1 cellular context compared by ENCODE assay signal in genomic region chr4:151922811-151923210, GRCh38.
TF ChIP-seq lines count a peak whose summit lies in the region.

No MANE protein-coding gene starts in this region.

TF ChIP-seq in SK-N-SH, 30 proteins besides CTCF, POLR2A, EP300 and RAD21 (continued from another document):
- TF ChIP-seq NFIC (IDR thresholded peaks at IDR 0.05; ENCODE audit: borderline replicate concordance): no peak
- TF ChIP-seq RCOR1 (IDR thresholded peaks at IDR 0.05; ENCODE audit: low read length): no peak
- TF ChIP-seq USF1 (IDR thresholded peaks at IDR 0.05; ENCODE audit: borderline replicate concordance, low read depth): no peak
